1 cellular context compared by ENCODE assay signal in genomic region chr12:50120953-50121352, GRCh38.
TF ChIP-seq lines count a peak whose summit lies in the region.

No MANE protein-coding gene starts in this region.

TF ChIP-seq in IMR-90, 13 proteins besides CTCF, POLR2A, EP300 and RAD21:
- TF ChIP-seq RFX5 (IDR thresholded peaks at IDR 0.05; ENCODE audit: low read depth, low read length) = no peak
- no peak for TF ChIP-seq MAZ (IDR thresholded peaks at IDR 0.05; ENCODE audit: borderline replicate concordance, low read depth, low read length)
- TF ChIP-seq RCOR1 (IDR thresholded peaks at IDR 0.05; ENCODE audit: insufficient replicate concordance, low read length) = no peak
- no peak for TF ChIP-seq NFE2L2 (IDR thresholded peaks at IDR 0.05; ENCODE audit: low read depth, low read length)
- TF ChIP-seq BHLHE40 (IDR thresholded peaks at IDR 0.05; ENCODE audit: low read depth, low read length) = no peak
- TF ChIP-seq CHD1 (IDR thresholded peaks at IDR 0.05; ENCODE audit: low read depth, low read length) = no peak
- TF ChIP-seq ELK1 (IDR thresholded peaks at IDR 0.05; ENCODE audit: borderline replicate concordance, low read depth, low read length) = no peak
TF ChIP-seq in IMR-90: peak in this region for 0.
